ENCODE assay signal across 11 cellular contexts in genomic region chr13:76792680-76793334, GRCh38.
A peak's percentile ranks its signal among the peaks of the same experiment; 100 is the strongest.
DNase-seq lines count a peak whose midpoint lies in the region; ATAC-seq and TF ChIP-seq lines count a peak whose summit lies in the region.
"Had no signal": no experiment of that assay in that cellular context is flagged by ENCODE, and none has a peak within 500 bp of the region (broad histone marks: within the 10 kb centered on the region; RNA-seq: fewer than 3 reads in every experiment).

No MANE protein-coding gene starts in this region.

- in situ Hi-C loops in brain microvascular endothelial cell (cut with HindIII; ENCODE audit: low pct_ligation_motif_present, low sequenced_read_pairs) = no loop called here

- H3K36me3 ChIP-seq in brain microvascular endothelial cell (replicated peaks) (no peaks in the 10 kb centered on the region), uterus (no peaks in the 10 kb centered on the region), vagina (no peaks in the 10 kb centered on the region)
- H3K36me3 ChIP-seq: transverse colon had no signal

- TF ChIP-seq CTCF in brain microvascular endothelial cell (IDR thresholded peaks at IDR 0.05; ENCODE audit: low read depth, low read length, missing control alignments) (peak; percentile 23), uterus (IDR thresholded peaks at IDR 0.05) (no peak), vagina (IDR thresholded peaks at IDR 0.05) (no peak)

- peak; percentile 82 for ATAC-seq in Right ventricle myocardium inferior
- no peak for ATAC-seq in HG03025 (IDR thresholded peaks at IDR 0.05; ENCODE audit: low FRiP score, unreplicated experiment)

- peak overlapping the region; percentile 55 for H3K27ac ChIP-seq in brain microvascular endothelial cell
- peak overlapping the region; percentile 23 to 52 for H3K27ac ChIP-seq in uterus
- H3K27ac ChIP-seq in vagina = no peak overlapping the region

- no peak for TF ChIP-seq POLR2A in uterus (IDR thresholded peaks at IDR 0.05)
- no peak for TF ChIP-seq POLR2A in vagina (IDR thresholded peaks at IDR 0.05)

- no peaks in the 10 kb centered on the region for H3K27me3 ChIP-seq in brain microvascular endothelial cell (replicated peaks)
- H3K27me3 ChIP-seq in uterus = no peaks in the 10 kb centered on the region
- H3K27me3 ChIP-seq in vagina = no peaks in the 10 kb centered on the region
- H3K27me3 ChIP-seq: transverse colon had no signal

- DNase-seq in Right ventricle myocardium inferior (ENCODE audit: missing footprints) = no peak
- no peak for DNase-seq in cardiac septum (ENCODE audit: low spot score)
- DNase-seq in brain microvascular endothelial cell = peak; percentile 86
- DNase-seq in inferior parietal cortex (ENCODE audit: extremely low spot score) = peak; percentile 40
- peak; percentile 27 to 28 for DNase-seq in uterus
- DNase-seq in vagina (ENCODE audit: extremely low spot score in 2 of 2) = no peak
- no peak for DNase-seq in NCI-H2029 treated with DMSO at 0.1 percent for 48 hours (lab: John Stamatoyannopoulos, UW)
- DNase-seq: central memory CD4-positive, alpha-beta T cell; NCI-H510A; transverse colon had no signal

- no peak overlapping the region for H3K4me3 ChIP-seq in brain microvascular endothelial cell (ENCODE audit: low read depth, low read length)
- H3K4me3 ChIP-seq in uterus = no peak overlapping the region
- H3K4me3 ChIP-seq in vagina = no peak overlapping the region
- H3K4me3 ChIP-seq: transverse colon had no signal

- intact Hi-C loops in Right ventricle myocardium inferior (cut with DNase I) = no loop called here
- intact Hi-C loops in cardiac septum (cut with DNase I) = no loop called here
- intact Hi-C loops in uterus (cut with DNase I; ENCODE audit: low total_unique reads) = no loop called here
- intact Hi-C loops in vagina (cut with DNase I) = no loop called here

- H3K4me1 ChIP-seq in uterus = peaks cover 3% of the 10 kb centered on the region in 2 donors
- H3K4me1 ChIP-seq in vagina = peaks cover 8% of the 10 kb centered on the region
- H3K4me1 ChIP-seq: transverse colon had no signal

- no peaks in the 10 kb centered on the region for H3K9me3 ChIP-seq in uterus
- no peaks in the 10 kb centered on the region for H3K9me3 ChIP-seq in vagina
- H3K9me3 ChIP-seq: transverse colon had no signal

Comparison
In these comparisons a context has a peak if more than half of its experiments do, and no peak if none do; other contexts are left out.
1. DNase-seq: peak in brain microvascular endothelial cell (single experiment), inferior parietal cortex (single experiment) and uterus (2 of 2); none in Right ventricle myocardium inferior (single experiment), cardiac septum (single experiment), vagina (0 of 2) and NCI-H2029 treated with DMSO at 0.1 percent for 48 hours (single experiment).